13 cellular contexts compared by ENCODE assay signal in genomic region chr4:117400039-117400835, GRCh38.
DNase-seq lines count a peak whose midpoint lies in the region; ATAC-seq and TF ChIP-seq lines count a peak whose summit lies in the region.
"Had no signal": no experiment of that assay in that cellular context is flagged by ENCODE, and none has a peak within 500 bp of the region (broad histone marks: within the 10 kb centered on the region; RNA-seq: fewer than 3 reads in every experiment).

No MANE protein-coding gene starts in this region.

- DNase-seq in H4 (ENCODE audit: low spot score) (peak; percentile 73), RWPE2 (ENCODE audit: low spot score) (no peak), fibroblast of peridontal ligament (ENCODE audit: extremely low read depth) (peak; percentile 80), retinal pigment epithelial cell (ENCODE audit: low read depth) (peak; percentile 79), SHP77 treated with DMSO at 0.1 percent for 48 hours (lab: John Stamatoyannopoulos, UW) (no peak), dermis blood vessel endothelial cell (no peak)
- DNase-seq: DMS153, psoas muscle, tibial artery, WERI-Rb-1 had no signal

- H3K4me3 Mint-ChIP-seq in activated T-helper 17 cell treated with anti-CD3 and anti-CD28 coated beads, Interleukin-2, amount 50 U/mL, for 72 hours: no peak overlapping the region

- no peaks in the 10 kb centered on the region for H3K9me3 Mint-ChIP-seq in activated T-helper 17 cell treated with anti-CD3 and anti-CD28 coated beads, Interleukin-2, amount 50 U/mL, for 72 hours

- peaks cover 17% of the 10 kb centered on the region for H3K4me1 ChIP-seq in RWPE2 (ENCODE audit: insufficient read depth, poor library complexity, severe bottlenecking)
- H3K4me1 ChIP-seq: psoas muscle, tibial artery had no signal

- ATAC-seq in RWPE2 (ENCODE audit: low read depth) (peak; percentile 95), GM19397 (IDR thresholded peaks at IDR 0.05; ENCODE audit: unreplicated experiment) (no peak)
- no peak for ATAC-seq in activated T-helper 17 cell treated with anti-CD3 and anti-CD28 coated beads, Interleukin-2, amount 50 U/mL, for 72 hours (replicated peaks)
- ATAC-seq: psoas muscle had no signal

- H3K36me3 ChIP-seq in RWPE2 (ENCODE audit: low read depth): no peaks in the 10 kb centered on the region
- H3K36me3 ChIP-seq: tibial artery, WERI-Rb-1 had no signal

- TF ChIP-seq CTCF in RWPE2 (IDR thresholded peaks at IDR 0.05; ENCODE audit: poor library complexity, severe bottlenecking): no peak
- TF ChIP-seq CTCF in retinal pigment epithelial cell (conservative IDR thresholded peaks at IDR 0.05; ENCODE audit: low read depth, low read length): no peak

- no peak overlapping the region for H3K27ac Mint-ChIP-seq in activated T-helper 17 cell treated with anti-CD3 and anti-CD28 coated beads, Interleukin-2, amount 50 U/mL, for 72 hours

- H3K9me3 ChIP-seq in RWPE2 (ENCODE audit: severe bottlenecking): no peaks in the 10 kb centered on the region
- H3K9me3 ChIP-seq: tibial artery had no signal

- H3K27me3 Mint-ChIP-seq in activated T-helper 17 cell treated with anti-CD3 and anti-CD28 coated beads, Interleukin-2, amount 50 U/mL, for 72 hours: no peaks in the 10 kb centered on the region

- H3K27me3 ChIP-seq in RWPE2 (ENCODE audit: insufficient read depth, poor library complexity, severe bottlenecking): no peaks in the 10 kb centered on the region
- H3K27me3 ChIP-seq: tibial artery had no signal

- no peak overlapping the region for H3K4me3 ChIP-seq in RWPE2 (ENCODE audit: severe bottlenecking)
- H3K4me3 ChIP-seq in retinal pigment epithelial cell (ENCODE audit: low read length): no peak overlapping the region
- H3K4me3 ChIP-seq: coronary artery, psoas muscle, tibial artery had no signal

- no peaks in the 10 kb centered on the region for H3K36me3 Mint-ChIP-seq in activated T-helper 17 cell treated with anti-CD3 and anti-CD28 coated beads, Interleukin-2, amount 50 U/mL, for 72 hours (ENCODE audit: low read depth)

- H3K4me1 Mint-ChIP-seq in activated T-helper 17 cell treated with anti-CD3 and anti-CD28 coated beads, Interleukin-2, amount 50 U/mL, for 72 hours: no peaks in the 10 kb centered on the region

- peak overlapping the region; percentile 22 for H3K27ac ChIP-seq in RWPE2 (ENCODE audit: poor library complexity, severe bottlenecking)
- H3K27ac ChIP-seq: coronary artery, psoas muscle, tibial artery, WERI-Rb-1 had no signal

Comparison
In these comparisons a context has a peak if more than half of its experiments do, and no peak if none do; other contexts are left out.
1. DNase-seq: peak in H4 (single experiment), fibroblast of peridontal ligament (single experiment) and retinal pigment epithelial cell (single experiment); none in RWPE2 (single experiment), SHP77 treated with DMSO at 0.1 percent for 48 hours (single experiment) and dermis blood vessel endothelial cell (single experiment).